Comparison of ENCODE assay signal across 11 cellular contexts in the genomic region with DNA sequence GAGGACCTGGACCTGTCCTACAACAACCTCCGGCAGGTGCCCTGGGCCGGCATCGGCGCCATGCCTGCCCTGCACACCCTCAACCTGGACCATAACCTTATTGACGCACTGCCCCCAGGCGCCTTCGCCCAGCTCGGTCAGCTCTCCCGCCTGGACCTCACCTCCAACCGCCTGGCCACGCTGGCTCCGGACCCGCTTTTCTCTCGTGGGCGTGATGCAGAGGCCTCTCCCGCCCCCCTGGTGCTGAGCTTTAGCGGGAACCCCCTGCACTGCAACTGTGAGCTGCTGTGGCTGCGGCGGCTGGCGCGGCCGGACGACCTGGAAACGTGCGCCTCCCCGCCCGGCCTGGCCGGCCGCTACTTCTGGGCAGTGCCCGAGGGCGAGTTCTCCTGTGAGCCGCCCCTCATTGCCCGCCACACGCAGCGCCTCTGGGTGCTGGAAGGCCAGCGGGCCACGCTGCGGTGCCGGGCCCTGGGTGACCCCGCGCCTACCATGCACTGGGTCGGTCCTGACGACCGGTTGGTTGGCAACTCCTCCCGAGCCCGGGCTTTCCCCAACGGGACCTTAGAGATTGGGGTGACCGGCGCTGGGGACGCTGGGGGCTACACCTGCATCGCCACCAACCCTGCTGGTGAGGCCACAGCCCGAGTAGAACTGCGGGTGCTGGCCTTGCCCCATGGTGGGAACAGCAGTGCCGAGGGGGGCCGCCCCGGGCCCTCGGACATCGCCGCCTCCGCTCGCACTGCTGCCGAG. TPM values are rescaled to one million over a fixed set of nuclear protein-coding genes. Genes with fewer than 3 reads are reported as not detected.
DNase-seq lines count a peak whose midpoint lies in the region; ATAC-seq, FAIRE-seq and TF ChIP-seq lines count a peak whose summit lies in the region.
"Had no signal": no experiment of that assay in that cellular context is flagged by ENCODE, and none has a peak within 500 bp of the region (broad histone marks: within the 10 kb centered on the region; RNA-seq: fewer than 3 reads in every experiment).

No MANE protein-coding gene starts in this region.

- H3K27ac ChIP-seq in SJSA1 (no peak overlapping the region), endodermal cell (ENCODE audit: low read depth, low read length) (no peak overlapping the region), small intestine (ENCODE audit: low read depth in 1 of 2, low read length in 1 of 2) (no peak overlapping the region)

- no peak for TF ChIP-seq CTCF in endodermal cell (conservative IDR thresholded peaks at IDR 0.05)

- H3K9ac ChIP-seq in endodermal cell (ENCODE audit: extremely low read depth, low read length, poor library complexity, severe bottlenecking) (no peak overlapping the region), skeletal muscle satellite cell (ENCODE audit: low read depth, low read length) (no peak overlapping the region)

- no peak for FAIRE-seq in small intestine (lab: Jason Lieb, UNC)

- H3K4me2 ChIP-seq in skeletal muscle satellite cell (ENCODE audit: low read length) = peak overlapping the region; percentile 91

- 93 to 94% methylated on average over 35 to 62 of the region's 62 CpGs for WGBS in endodermal cell (ENCODE audit: insufficient coverage in 1 of 2, insufficient read length in 1 of 2), 2 experiments
- WGBS in small intestine, 3 donors = 88 to 95% (median 88%) methylated on average over 57 to 62 of the region's 62 CpGs

- no peaks in the 10 kb centered on the region for H3K9me3 Mint-ChIP-seq in activated T-cell treated with anti-CD3 and anti-CD28 coated beads, Interleukin-2, amount 50 U/mL, for 72 hours
- H3K9me3 Mint-ChIP-seq in endodermal cell = no peaks in the 10 kb centered on the region

- H3K4me3 ChIP-seq in SJSA1 (peak overlapping the region; percentile 87), endodermal cell (ENCODE audit: low read length) (no peak overlapping the region), skeletal muscle satellite cell (ENCODE audit: low read length) (peak overlapping the region; percentile 85), small intestine (ENCODE audit: low read depth in 1 of 2, low read length in 2 of 2) (no peak overlapping the region)

- peaks cover 2% of the 10 kb centered on the region; the same call in 1 of the 2 replicates for H3K9me3 ChIP-seq in SJSA1 (replicated peaks)
- H3K9me3 ChIP-seq in endodermal cell (ENCODE audit: control insufficient read depth, low read length) = no peaks in the 10 kb centered on the region
- no peaks in the 10 kb centered on the region for H3K9me3 ChIP-seq in skeletal muscle satellite cell (replicated peaks; ENCODE audit: low read length)
- H3K9me3 ChIP-seq in small intestine (ENCODE audit: control insufficient read depth, low read depth) = no peaks in the 10 kb centered on the region

- H3K4me3 Mint-ChIP-seq in activated T-cell treated with anti-CD3 and anti-CD28 coated beads, Interleukin-2, amount 50 U/mL, for 72 hours = peak overlapping the region; percentile 85 to 89
- H3K4me3 Mint-ChIP-seq in endodermal cell = peak overlapping the region; percentile 67

- peaks cover 0 to 1% of the 10 kb centered on the region in 2 donors for H3K36me3 Mint-ChIP-seq in activated T-cell treated with anti-CD3 and anti-CD28 coated beads, Interleukin-2, amount 50 U/mL, for 72 hours (ENCODE audit: insufficient read depth in 2 of 2)
- H3K36me3 Mint-ChIP-seq in endodermal cell (ENCODE audit: low read depth) = no peaks in the 10 kb centered on the region

- no peaks in the 10 kb centered on the region for H3K4me1 Mint-ChIP-seq in activated T-cell treated with anti-CD3 and anti-CD28 coated beads, Interleukin-2, amount 50 U/mL, for 72 hours (ENCODE audit: low read depth)
- peaks cover 4% of the 10 kb centered on the region for H3K4me1 Mint-ChIP-seq in endodermal cell

- peaks cover 19% of the 10 kb centered on the region for H3K4me1 ChIP-seq in SJSA1 (replicated peaks)
- no peaks in the 10 kb centered on the region for H3K4me1 ChIP-seq in endodermal cell (ENCODE audit: control insufficient read depth, insufficient read depth, low read length)
- peaks cover 22% of the 10 kb centered on the region for H3K4me1 ChIP-seq in skeletal muscle satellite cell (ENCODE audit: control insufficient read depth, insufficient read depth, low read length)
- no peaks in the 10 kb centered on the region for H3K4me1 ChIP-seq in small intestine (ENCODE audit: control insufficient read depth in 2 of 2, insufficient read depth in 1 of 2, low read depth in 1 of 2, low read length in 1 of 2)

- H3K27me3 ChIP-seq in SJSA1 (replicated peaks) = no peaks in the 10 kb centered on the region
- H3K27me3 ChIP-seq in endodermal cell (ENCODE audit: control insufficient read depth, insufficient read depth, low read length, poor library complexity, severe bottlenecking) = no peaks in the 10 kb centered on the region
- H3K27me3 ChIP-seq in skeletal muscle satellite cell (ENCODE audit: control insufficient read depth, insufficient read depth, low read length) = no peaks in the 10 kb centered on the region
- H3K27me3 ChIP-seq in small intestine (ENCODE audit: control insufficient read depth in 2 of 2, insufficient read depth in 2 of 2, low read length in 2 of 2) = no peaks in the 10 kb centered on the region

- no peak overlapping the region for H3K27ac Mint-ChIP-seq in activated T-cell treated with anti-CD3 and anti-CD28 coated beads, Interleukin-2, amount 50 U/mL, for 72 hours
- no peak overlapping the region for H3K27ac Mint-ChIP-seq in endodermal cell

- H3K36me3 ChIP-seq in SJSA1 (peaks cover 64% of the 10 kb centered on the region), endodermal cell (ENCODE audit: control insufficient read depth, insufficient read depth, low read length) (no peaks in the 10 kb centered on the region), skeletal muscle satellite cell (ENCODE audit: insufficient read depth, low read length) (peaks cover 15% of the 10 kb centered on the region), small intestine (ENCODE audit: control insufficient read depth in 2 of 2, insufficient read depth in 2 of 2, low read length in 2 of 2) (peaks cover 0 to 2% of the 10 kb centered on the region in 2 donors)

- ATAC-seq in activated T-cell treated with anti-CD3 and anti-CD28 coated beads, Interleukin-2, amount 50 U/mL, for 72 hours (replicated peaks in 1 of 2) = no peak

- H3K27me3 Mint-ChIP-seq in activated T-cell treated with anti-CD3 and anti-CD28 coated beads, Interleukin-2, amount 50 U/mL, for 72 hours (ENCODE audit: low read depth) = no peaks in the 10 kb centered on the region
- no peaks in the 10 kb centered on the region for H3K27me3 Mint-ChIP-seq in endodermal cell (ENCODE audit: insufficient read depth)

- DNase-seq in activated T-cell treated with anti-CD3 and anti-CD28 coated beads, Interleukin-2, amount 50 U/mL, for 72 hours = no peak
- DNase-seq in activated T-cell treated with anti-CD3 and anti-CD28 coated beads, Interleukin-2, amount 50 U/mL, for 48 hours = no peak
- DNase-seq in SJSA1 (ENCODE audit: low read depth in 1 of 2, low spot score in 2 of 2) = no peak
- no peak for DNase-seq in endodermal cell
- no peak for DNase-seq in small intestine
- no peak for DNase-seq in T-helper 9 cell
- DNase-seq in NCI-H526 treated with DMSO at 0.1 percent for 48 hours (lab: John Stamatoyannopoulos, UW) = no peak
- DNase-seq: activated effector memory CD4-positive, alpha-beta T cell treated with Interleukin-2 at 50 U/mL for 16 hours; dermis blood vessel endothelial cell; NCI-H1694 had no signal

RNA-seq across cellular contexts. Expression of gene LRFN4, which starts 1.5 kb away (rescaled TPM):
- total RNA-seq in activated T-cell treated with anti-CD3 and anti-CD28 coated beads, Interleukin-2, amount 50 U/mL, for 72 hours = 10 to 100 TPM; 13.4 to 18.3 TPM
- total RNA-seq in SJSA1 (2014; rRNA removed; shearing (Covaris generic)) = 64.1 and 79.9 TPM in 2 replicates
- 10 to 100 TPM; 23.2 to 26.2 TPM for total RNA-seq in endodermal cell
- 27.8 TPM for polyA plus RNA-seq in endodermal cell (2013, experiment 1 of 2)
- polyA plus RNA-seq in endodermal cell (2013, experiment 2 of 2) = 24.3 TPM
- total RNA-seq in skeletal muscle satellite cell (2012; rRNA removed) = 22.8 and 36.7 TPM in 2 replicates
- polyA plus RNA-seq in small intestine = 10 to 100 TPM in 1 of 3 donors, 1 to 10 TPM in 2; 1.4 to 12.2 (median 2.7) TPM

RNA-seq across cellular contexts. Expression of gene RCE1, which starts 15.1 kb away (rescaled TPM):
- 10 to 100 TPM; 27.2 to 29.6 TPM for total RNA-seq in activated T-cell treated with anti-CD3 and anti-CD28 coated beads, Interleukin-2, amount 50 U/mL, for 72 hours
- 75.0 and 76.3 TPM in 2 replicates for total RNA-seq in SJSA1 (2014; rRNA removed; shearing (Covaris generic))
- 10 to 100 TPM; 34.5 to 37.5 TPM for total RNA-seq in endodermal cell
- 21.4 TPM for polyA plus RNA-seq in endodermal cell (2013, experiment 1 of 2)
- 21.2 TPM for polyA plus RNA-seq in endodermal cell (2013, experiment 2 of 2)
- 12.7 and 18.1 TPM in 2 replicates for total RNA-seq in skeletal muscle satellite cell (2012; rRNA removed)
- 10 to 100 TPM; 15.1 to 21.7 (median 19.8) TPM for polyA plus RNA-seq in small intestine

Comparison
In these comparisons a context has a peak if more than half of its experiments do, and no peak if none do; other contexts are left out.
1. H3K4me3 ChIP-seq: peak in SJSA1 (single experiment) and skeletal muscle satellite cell (single experiment); none in endodermal cell (single experiment) and small intestine (0 of 2).